In genomic region chr17:66191607-66192377, GRCh38 we compare ENCODE assay signal across 8 cellular contexts. TPM values are rescaled to one million over a fixed set of nuclear protein-coding genes. Genes with fewer than 3 reads are reported as not detected.
DNase-seq lines count a peak whose midpoint lies in the region; ATAC-seq and TF ChIP-seq lines count a peak whose summit lies in the region.

Gene CEP112, minus strand, starts transcription at chr17:66192133.

- no peaks in the 10 kb centered on the region for H3K27me3 Mint-ChIP-seq in T-cell

- TF ChIP-seq CTCF in HCT116 (IDR thresholded peaks at IDR 0.05 in 2 of 3, conservative IDR thresholded peaks at IDR 0.05 in 1 of 3; ENCODE audit: borderline replicate concordance in 1 of 3, insufficient read depth in 1 of 3, low read depth in 2 of 3, low read length in 2 of 3) (no peak), right atrium auricular region (IDR thresholded peaks at IDR 0.05) (no peak), psoas muscle (IDR thresholded peaks at IDR 0.05) (peak; percentile 6)

- H3K9me3 ChIP-seq in HCT116 (ENCODE audit: control insufficient read depth in 1 of 2, insufficient read depth in 1 of 2, low read depth in 1 of 2, low read length in 2 of 2) (no peaks in the 10 kb centered on the region), right atrium auricular region (no peaks in the 10 kb centered on the region), psoas muscle (no peaks in the 10 kb centered on the region)

- POLR2A ChIA-PET in HCT116 (lab: Charles Lee) (interaction anchor here (0.9 to 1.3 kb wide), 2 partner anchors 9 to 10 kb away, joined by 3 read pairs; no protein-coding TSS in a partner anchor), T-cell (lab: Charles Lee) (no interaction called here)

- ATAC-seq in HCT116, result peak; percentile 89
- ATAC-seq in T-cell (replicated peaks in 1 of 4), result peak; percentile 84 to 88 (median 86)
- ATAC-seq in psoas muscle, result peak; percentile 73 to 91 (median 82)

- H3K4me1 ChIP-seq in HCT116 (ENCODE audit: control insufficient read depth in 1 of 2, insufficient read depth in 2 of 2, low read length in 2 of 2), result peaks cover 9 to 18% of the 10 kb centered on the region in 2 experiments; a peak in 3 of 4 replicates
- peaks cover 0 to 20% of the 10 kb centered on the region in 2 donors for H3K4me1 ChIP-seq in right atrium auricular region
- peaks cover 16% of the 10 kb centered on the region for H3K4me1 ChIP-seq in psoas muscle

- no peak for TF ChIP-seq POLR2A in HCT116 (IDR thresholded peaks at IDR 0.05; ENCODE audit: borderline replicate concordance, extremely low read depth, insufficient read depth, insufficient read length)

- H3K27me3 ChIP-seq in HCT116 (ENCODE audit: insufficient read depth, low read length) (no peaks in the 10 kb centered on the region), right atrium auricular region (no peaks in the 10 kb centered on the region), psoas muscle (ENCODE audit: insufficient read depth in 3 of 3, low read length in 2 of 3) (no peaks in the 10 kb centered on the region)

- H4K20me1 ChIP-seq in HCT116 (ENCODE audit: insufficient read depth), result no peaks in the 10 kb centered on the region

- no TSS peak for BruUV-seq in HCT116 (replicated peaks; lab: Mats Ljungman, UMichigan)

- 0% methylated on average over 57 to 81 of the region's 81 CpGs for WGBS in psoas muscle, 3 donors

- no peaks in the 10 kb centered on the region for H3K9me3 Mint-ChIP-seq in T-cell

- peak; percentile 51 for DNase-seq in DMS153 (lab: John Stamatoyannopoulos, UW)
- peak; percentile 69 for DNase-seq in HCT116 (ENCODE audit: low read depth, low spot score)
- DNase-seq in NCI-H1092 treated with DMSO at 0.1 percent for 48 hours (lab: John Stamatoyannopoulos, UW), result peak; percentile 88
- DNase-seq in T-cell, result peak; percentile 68 to 96 (median 80)
- peak in 42 of 56 donors; percentile 6 to 79 (median 36) for DNase-seq in amygdala (lab: John Stamatoyannopoulos, UW)
- DNase-seq in right atrium auricular region (ENCODE audit: low spot score), result peak; percentile 75
- DNase-seq in psoas muscle, result peak; percentile 73 to 85
- peak; percentile 75 for DNase-seq in ureter (ENCODE audit: low spot score)

- H3K36me3 Mint-ChIP-seq in T-cell, result no peaks in the 10 kb centered on the region

- peak within 1 kb of the TSS; percentile 100 for H2AFZ ChIP-seq in HCT116 (ENCODE audit: low read depth, low read length, poor library complexity, severe bottlenecking)

- H3K4me3 ChIP-seq in HCT116 (replicated peaks in 1 of 2; ENCODE audit: low read depth in 1 of 2, low read length in 2 of 2) (peak within 1 kb of the TSS; percentile 65 to 91), right atrium auricular region (peak within 1 kb of the TSS; percentile 71 to 84), psoas muscle (peak within 1 kb of the TSS; percentile 93)

- intact Hi-C loops in HCT116 (cut with micrococcal nuclease) (no loop called here), psoas muscle (cut with DNase I) (no loop called here)

- H3K36me3 ChIP-seq in HCT116 (ENCODE audit: control insufficient read depth in 1 of 2, insufficient read depth in 2 of 2, low read length in 2 of 2), result no peaks in the 10 kb centered on the region
- no peaks in the 10 kb centered on the region for H3K36me3 ChIP-seq in right atrium auricular region
- no peaks in the 10 kb centered on the region for H3K36me3 ChIP-seq in psoas muscle (ENCODE audit: insufficient read depth in 1 of 2, low read depth in 1 of 2)

- peaks cover 8 to 20% (median 15%) of the 10 kb centered on the region in 3 donors for H3K4me1 Mint-ChIP-seq in T-cell

- H3K27ac ChIP-seq in HCT116 (ENCODE audit: low read depth, low read length) (peak within 1 kb of the TSS; percentile 64), right atrium auricular region (peak within 1 kb of the TSS; percentile 77 to 83), psoas muscle (peak within 1 kb of the TSS; percentile 81)

- peak within 1 kb of the TSS; percentile 90 for H3K4me2 ChIP-seq in HCT116 (ENCODE audit: low read length)

- H3K27ac Mint-ChIP-seq in T-cell, result peak within 1 kb of the TSS; percentile 82

- H3K9me2 ChIP-seq in HCT116 (ENCODE audit: insufficient read depth), result no peaks in the 10 kb centered on the region

- CTCF ChIA-PET in HCT116 (lab: Charles Lee), result no interaction called here
- CTCF ChIA-PET in T-cell (lab: Charles Lee), result interaction anchor here (0.7 to 2.6 kb wide), 3 partner anchors 10 to 537 kb away, joined by 3 to 9 read pairs (median 4); no protein-coding TSS in a partner anchor

- peak within 1 kb of the TSS; percentile 78 for H3K9ac ChIP-seq in HCT116 (ENCODE audit: low read length)

- no peak for TF ChIP-seq RAD21 in HCT116 (IDR thresholded peaks at IDR 0.05; ENCODE audit: low read depth)

- RAD21 ChIA-PET in HCT116 (lab: Charles Lee; ENCODE audit: low non-redundant PET in 1 of 2, low total read pairs in 2 of 2, uncharacterized antibody in 2 of 2, unreplicated experiment in 2 of 2), result no interaction called here

- no peaks in the 10 kb centered on the region for H3K79me2 ChIP-seq in HCT116 (ENCODE audit: insufficient read depth, low read length)

- peak within 1 kb of the TSS; percentile 82 to 83 (median 83) for H3K4me3 Mint-ChIP-seq in T-cell

TF ChIP-seq in HCT116, 20 proteins besides CTCF, POLR2A, EP300 and RAD21:
- TF ChIP-seq JUND (IDR thresholded peaks at IDR 0.05) (no peak), ZNF274 (IDR thresholded peaks at IDR 0.05; ENCODE audit: low read depth, low read length) (no peak), MAX (IDR thresholded peaks at IDR 0.05) (peak; percentile 38; the same call in 1 of the 2 replicates), ZFX (IDR thresholded peaks at IDR 0.05) (peak; percentile 91), REST (IDR thresholded peaks at IDR 0.05; ENCODE audit: low read depth) (no peak), POLR2AphosphoS5 (IDR thresholded peaks at IDR 0.05; ENCODE audit: low read depth, low read length) (peak; percentile 64), TCF7L2 (IDR thresholded peaks at IDR 0.05; ENCODE audit: borderline replicate concordance, extremely low read depth, insufficient read depth, insufficient read length) (peak; percentile 42), EGR1 (IDR thresholded peaks at IDR 0.05; ENCODE audit: low read depth) (peak; percentile 64; the same call in 1 of the 2 replicates), CBX3 (IDR thresholded peaks at IDR 0.05; ENCODE audit: low read depth) (no peak)

RNA-seq across cellular contexts. Expression of gene CEP112, which starts in this region (rescaled TPM):
- total RNA-seq in HCT116 (2021; ENCODE audit: unreplicated experiment), result 10.9 TPM
- 6.8 and 7.9 TPM in 2 replicates for polyA plus RNA-seq in HCT116 (2012)
- 1 to 10 TPM; 2.4 to 4.9 (median 4.5) TPM for total RNA-seq in T-cell
- total RNA-seq in right atrium auricular region, result 10 to 100 TPM in 1 of 2 donors, 1 to 10 TPM in 1; 8.1 to 11.2 TPM
- total RNA-seq in psoas muscle, result 10 to 100 TPM in 3 of 4 donors, 1 to 10 TPM in 1; 9.7 to 19.4 (median 14.4) TPM
- polyA plus RNA-seq in psoas muscle, result 1 to 10 TPM; 4.5 to 7.9 (median 5.4) TPM
- 18.0 TPM for total RNA-seq in ureter

Comparison
In these comparisons a context has a peak if more than half of its experiments do, and no peak if none do; other contexts are left out.
1. Peak in every context shown above with its lines: DNase-seq, ATAC-seq, H3K4me3 ChIP-seq and H3K27ac ChIP-seq.
2. DNase-seq: peak in every context shown above with its lines; median percentile 88 in NCI-H1092 treated with DMSO at 0.1 percent for 48 hours; 80 in T-cell; 79 in psoas muscle; 75 in right atrium auricular region; 75 in ureter; 69 in HCT116; 51 in DMS153; 36 in amygdala.